ENCODE assay signal across 19 cellular contexts in genomic region chr2:224381913-224382647, GRCh38. TPM values are rescaled to one million over a fixed set of nuclear protein-coding genes. Genes with fewer than 3 reads are reported as not detected.
"Had no signal": no experiment of that assay in that cellular context is flagged by ENCODE, and none has a peak within 500 bp of the region (broad histone marks: within the 10 kb centered on the region; RNA-seq: fewer than 3 reads in every experiment).

No MANE protein-coding gene starts in this region.

- H3K27ac ChIP-seq: cardiac muscle cell, colonic mucosa, heart left ventricle, psoas muscle, upper lobe of right lung had no signal

- H3K27me3 ChIP-seq: cardiac muscle cell, colonic mucosa, heart left ventricle, upper lobe of right lung had no signal

- H3K4me1 ChIP-seq: colonic mucosa had no signal

- ATAC-seq: activated CD8-positive, alpha-beta T cell treated with anti-CD3 and anti-CD28 coated beads for 36 hours; activated naive CD8-positive, alpha-beta T cell treated with anti-CD3 and anti-CD28 coated beads, Interleukin-2, amount 50 U/mL, for 24 hours; effector memory CD8-positive, alpha-beta T cell; heart left ventricle; psoas muscle; sciatic nerve; upper lobe of right lung had no signal

- H3K9me3 ChIP-seq: colonic mucosa, heart left ventricle, psoas muscle, upper lobe of right lung had no signal

- H3K4me3 ChIP-seq: cardiac muscle cell, colonic mucosa, heart left ventricle, psoas muscle, upper lobe of right lung had no signal

- DNase-seq: activated CD4-positive, alpha-beta T cell treated with anti-CD3 and anti-CD28 coated beads for 4 hours; activated CD8-positive, alpha-beta memory T cell treated with anti-CD3 and anti-CD28 coated beads, Interleukin-2, amount 50 U/mL, for 48 hours; activated CD8-positive, alpha-beta T cell treated with anti-CD3 and anti-CD28 coated beads for 36 hours; activated naive CD4-positive, alpha-beta T cell; activated naive CD8-positive, alpha-beta T cell treated with anti-CD3 and anti-CD28 coated beads, Interleukin-2, amount 50 U/mL, for 24 hours; colonic mucosa; effector memory CD8-positive, alpha-beta T cell; foreskin melanocyte; heart left ventricle; nucleus accumbens; psoas muscle; stimulated activated CD4-positive, alpha-beta T cell treated with anti-CD3 and anti-CD28 coated beads, Interleukin-4, amount 100 ng/mL, for 1 hour; stimulated activated CD8-positive, alpha-beta memory T cell treated with anti-CD3 and anti-CD28 coated beads, Interleukin-4, amount 100 ng/mL, for 48 hours; T1000; upper lobe of right lung had no signal

- H3K36me3 ChIP-seq: cardiac muscle cell, colonic mucosa, heart left ventricle, upper lobe of right lung had no signal

RNA-seq across cellular contexts. Expression of gene FAM124B, which starts 19.8 kb away (rescaled TPM):
- total RNA-seq: astrocyte, epithelial cell of proximal tubule had no signal
